Comparison of ENCODE assay signal across 29 cellular contexts in genomic region chr12:67742461-67742860, GRCh38.
DNase-seq lines count a peak whose midpoint lies in the region; ATAC-seq and TF ChIP-seq lines count a peak whose summit lies in the region.
"Had no signal": no experiment of that assay in that cellular context is flagged by ENCODE, and none has a peak within 500 bp of the region (broad histone marks: within the 10 kb centered on the region; RNA-seq: fewer than 3 reads in every experiment).

No MANE protein-coding gene starts in this region.

- TF ChIP-seq CTCF in neural crest cell (conservative IDR thresholded peaks at IDR 0.05) (no peak), MM.1S (IDR thresholded peaks at IDR 0.05; ENCODE audit: low read length) (no peak)

- no peak overlapping the region for H3K9ac ChIP-seq in MM.1S (ENCODE audit: low read length)

- no peak overlapping the region for H3K4me2 ChIP-seq in MM.1S (ENCODE audit: low read depth, low read length)
- H3K4me2 ChIP-seq: PC-9 had no signal

- DNase-seq in EL (peak; percentile 51), RPMI7951 (ENCODE audit: low read depth) (peak; percentile 38), fibroblast of gingiva (ENCODE audit: low read depth) (peak; percentile 48), neural crest cell (ENCODE audit: low read depth, low spot score) (no peak), NAMALWA (ENCODE audit: low spot score) (no peak), MM.1S (no peak)
- DNase-seq: activated CD4-positive, alpha-beta memory T cell treated with anti-CD3 and anti-CD28 coated beads for 36 hours; activated CD4-positive, CD25-positive, alpha-beta regulatory T cell treated with anti-CD3 and anti-CD28 coated beads, Interleukin-2, amount 50 U/mL, for 72 hours; activated naive CD4-positive, alpha-beta T cell treated with Interleukin-2 at 50 U/mL for 16 hours; BE2C; brain microvascular endothelial cell; CD8-positive, alpha-beta T cell; cerebellar nuclear complex; head of caudate nucleus; KBM-7; midbrain; naive B cell; NCI-H1105; NCI-H1930; NCI-H2171 treated with DMSO at 0.1 percent for 48 hours; NCI-H524 treated with DMSO at 0.1 percent for 48 hours; occipital lobe; PC-9; Right ventricle myocardium superior; stimulated activated CD4-positive, alpha-beta T cell treated with anti-CD3 and anti-CD28 coated beads, Interleukin-15, amount 100 ng/mL, for 24 hours; stimulated activated CD4-positive, alpha-beta T cell treated with anti-CD3 and anti-CD28 coated beads, Interleukin-4, amount 100 ng/mL, for 4 hours; tibial artery had no signal

- H3K36me3 ChIP-seq in MM.1S (replicated peaks; ENCODE audit: insufficient read depth, low read length), result no peaks in the 10 kb centered on the region
- H3K36me3 ChIP-seq: BE2C, brain microvascular endothelial cell, tibial artery had no signal

- H3K9me2 ChIP-seq in MM.1S (replicated peaks; ENCODE audit: insufficient read depth, low read length), result no peaks in the 10 kb centered on the region

- no peaks in the 10 kb centered on the region for H3K27me3 Mint-ChIP-seq in neural crest cell (ENCODE audit: low read depth)

- ATAC-seq in HG02798 (IDR thresholded peaks at IDR 0.05; ENCODE audit: poor library complexity, unreplicated experiment), result no peak
- ATAC-seq in GM21737 (IDR thresholded peaks at IDR 0.05; ENCODE audit: unreplicated experiment), result no peak
- ATAC-seq: CD8-positive, alpha-beta T cell had no signal

- peaks cover 5% of the 10 kb centered on the region for H3K4me1 Mint-ChIP-seq in neural crest cell
- H3K4me1 Mint-ChIP-seq: naive B cell had no signal

- no peaks in the 10 kb centered on the region for H4K20me1 ChIP-seq in MM.1S (ENCODE audit: insufficient read depth, low read length)

- no peak overlapping the region for H3K27ac ChIP-seq in MM.1S (ENCODE audit: low read length)
- H3K27ac ChIP-seq: brain microvascular endothelial cell, PC-9, tibial artery had no signal

- H3K4me3 ChIP-seq in MM.1S (ENCODE audit: low read length), result no peak overlapping the region
- H3K4me3 ChIP-seq: PC-9, tibial artery had no signal

- H3K27ac Mint-ChIP-seq in neural crest cell (ENCODE audit: unreplicated experiment), result peak overlapping the region; percentile 1
- H3K27ac Mint-ChIP-seq: activated CD4-positive, alpha-beta memory T cell treated with anti-CD3 and anti-CD28 coated beads for 36 hours; CD8-positive, alpha-beta T cell had no signal

- H2AFZ ChIP-seq in MM.1S (ENCODE audit: low read length), result no peak overlapping the region
- H2AFZ ChIP-seq: PC-9 had no signal

- H3K4me1 ChIP-seq in MM.1S (ENCODE audit: low read length), result no peaks in the 10 kb centered on the region
- H3K4me1 ChIP-seq: tibial artery had no signal

- peaks cover 3% of the 10 kb centered on the region for H3K9me3 Mint-ChIP-seq in neural crest cell
- H3K9me3 Mint-ChIP-seq: activated CD4-positive, alpha-beta memory T cell treated with anti-CD3 and anti-CD28 coated beads for 36 hours had no signal

- no peaks in the 10 kb centered on the region for H3K79me2 ChIP-seq in MM.1S (ENCODE audit: low read length)

- H3F3A ChIP-seq in MM.1S (ENCODE audit: insufficient read depth, low read length), result no peaks in the 10 kb centered on the region

- no peaks in the 10 kb centered on the region for H3K27me3 ChIP-seq in MM.1S (replicated peaks; ENCODE audit: insufficient read depth, low read length)
- H3K27me3 ChIP-seq: BE2C, brain microvascular endothelial cell, tibial artery had no signal

- H3K36me3 Mint-ChIP-seq in neural crest cell (ENCODE audit: low read depth), result no peaks in the 10 kb centered on the region
- H3K36me3 Mint-ChIP-seq: CD8-positive, alpha-beta T cell; naive B cell had no signal

- no peak overlapping the region for H3K4me3 Mint-ChIP-seq in neural crest cell
- H3K4me3 Mint-ChIP-seq: activated CD4-positive, alpha-beta memory T cell treated with anti-CD3 and anti-CD28 coated beads for 36 hours; CD8-positive, alpha-beta T cell; naive B cell had no signal

- H3K9me3 ChIP-seq in MM.1S (replicated peaks; ENCODE audit: insufficient read depth, low read length), result no peaks in the 10 kb centered on the region
- H3K9me3 ChIP-seq: BE2C, tibial artery had no signal

Comparison
In these comparisons a context has a peak if more than half of its experiments do, and no peak if none do; other contexts are left out.
1. DNase-seq: peak in EL (single experiment), RPMI7951 (single experiment) and fibroblast of gingiva (single experiment); none in neural crest cell (single experiment), NAMALWA (single experiment) and MM.1S (single experiment).